In the genomic region with DNA sequence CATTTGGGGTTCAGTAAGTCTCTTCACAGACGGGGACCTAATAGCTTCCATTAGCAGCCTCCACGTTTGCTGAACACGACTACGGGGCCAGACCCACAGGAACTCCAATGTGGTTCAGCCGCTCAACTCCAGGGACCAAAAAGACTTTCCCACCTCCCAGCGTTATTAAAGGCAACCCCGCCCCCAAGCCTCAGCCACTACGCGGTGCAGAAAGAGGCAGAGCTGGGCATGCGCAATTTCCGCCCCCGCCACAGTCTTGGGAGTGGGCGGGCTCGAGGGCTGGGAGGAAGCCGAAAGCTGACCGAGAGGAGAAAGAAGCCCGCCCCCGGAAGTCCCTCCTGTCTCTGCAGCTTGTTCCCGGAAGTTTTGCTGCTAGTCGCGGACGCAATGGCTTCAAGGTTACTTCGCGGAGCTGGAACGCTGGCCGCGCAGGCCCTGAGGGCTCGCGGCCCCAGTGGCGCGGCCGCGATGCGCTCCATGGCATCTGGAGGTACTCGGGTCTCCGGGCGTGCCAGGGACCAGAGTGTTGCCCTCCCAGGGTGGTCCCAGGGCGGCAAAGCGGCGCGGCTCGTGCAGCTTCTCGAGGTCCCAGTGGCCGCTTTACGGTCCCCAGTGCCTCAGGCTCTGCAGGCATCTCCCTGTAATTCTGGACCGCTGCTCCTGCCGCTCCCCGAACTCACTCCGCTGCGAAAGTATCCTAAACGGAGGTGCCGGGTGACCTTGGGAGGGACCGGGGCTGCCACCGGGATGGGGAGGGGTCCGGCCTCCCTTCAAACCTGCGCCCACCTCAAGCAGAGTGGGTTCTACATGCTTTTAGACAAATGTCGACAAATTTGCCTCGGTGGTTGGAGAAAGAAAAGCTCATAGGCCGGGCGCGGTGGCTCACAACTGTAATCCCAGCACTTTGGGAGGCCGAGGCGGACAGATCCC, we compare ENCODE assay signal across 8 cellular contexts. TPM values are rescaled to one million over a fixed set of nuclear protein-coding genes. Genes with fewer than 3 reads are reported as not detected.
A peak's percentile ranks its signal among the peaks of the same experiment; 100 is the strongest.
DNase-seq lines count a peak whose midpoint lies in the region; ATAC-seq and TF ChIP-seq lines count a peak whose summit lies in the region.

A gene with protein sequence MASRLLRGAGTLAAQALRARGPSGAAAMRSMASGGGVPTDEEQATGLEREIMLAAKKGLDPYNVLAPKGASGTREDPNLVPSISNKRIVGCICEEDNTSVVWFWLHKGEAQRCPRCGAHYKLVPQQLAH (plus strand): TSS at position 363 of the 930 bp plus-strand sequence. CDS start 25 bp downstream, at position 388.

- peak within 1 kb of the TSS; percentile 65 to 100 (median 98) for H3K4me3 ChIP-seq in dorsolateral prefrontal cortex
- H3K4me3 ChIP-seq in right lobe of liver: peak within 1 kb of the TSS; percentile 97 to 98 (median 97)

- no peaks in the 10 kb centered on the region for H3K27me3 Mint-ChIP-seq in activated CD4-positive, alpha-beta memory T cell treated with anti-CD3 and anti-CD28 coated beads for 36 hours

- H3K9me3 Mint-ChIP-seq in activated CD4-positive, alpha-beta memory T cell treated with anti-CD3 and anti-CD28 coated beads for 36 hours: no peaks in the 10 kb centered on the region

- CTCF ChIA-PET in activated CD4-positive, alpha-beta memory T cell treated with anti-CD3 and anti-CD28 coated beads for 36 hours (lab: Charles Lee): interaction anchor here (0.9 to 4.5 kb wide), 6 partner anchors 18 to 1580 kb away, joined by 3 to 35 read pairs (median 22); a partner anchor contains a TSS

- H3K9me3 ChIP-seq in right lobe of liver: no peaks in the 10 kb centered on the region

- intact Hi-C loops in activated CD4-positive, alpha-beta memory T cell treated with anti-CD3 and anti-CD28 coated beads for 36 hours (cut with micrococcal nuclease): loop anchor here (1.0 to 5.0 kb wide), 3 partner anchors 18 to 101 kb away; a partner anchor contains a TSS
- intact Hi-C loops in dorsolateral prefrontal cortex (cut with DNase I) (loop anchor here (1.0 to 10.0 kb wide), 5 partner anchors 17 to 1581 kb away; a partner anchor contains a TSS), right lobe of liver (cut with DNase I) (no loop called here)

- peaks cover 21% of the 10 kb centered on the region for H3K4me1 Mint-ChIP-seq in activated CD4-positive, alpha-beta memory T cell treated with anti-CD3 and anti-CD28 coated beads for 36 hours (ENCODE audit: low read depth)

- peaks cover 0 to 22% (median 13%) of the 10 kb centered on the region in 4 donors for H3K36me3 ChIP-seq in right lobe of liver

- WGBS in right lobe of liver (ENCODE audit: insufficient coverage, low coverage, low lambda C conversion rate, missing lambda C conversion rate): 0% methylated on average over 12 of the region's 63 CpGs

- H3K4me3 Mint-ChIP-seq in activated CD4-positive, alpha-beta memory T cell treated with anti-CD3 and anti-CD28 coated beads for 36 hours: peak within 1 kb of the TSS; percentile 81

- H3K4me1 ChIP-seq in right lobe of liver: peaks cover 0 to 7% (median 0%) of the 10 kb centered on the region in 4 donors

- peak within 1 kb of the TSS; percentile 88 for H3K27ac Mint-ChIP-seq in activated CD4-positive, alpha-beta memory T cell treated with anti-CD3 and anti-CD28 coated beads for 36 hours

- H3K27ac ChIP-seq in dorsolateral prefrontal cortex (peak within 1 kb of the TSS; percentile 74 to 99 (median 95)), right lobe of liver (peak within 1 kb of the TSS; percentile 81 to 92 (median 84))

- ATAC-seq in GM19438 (IDR thresholded peaks at IDR 0.05; ENCODE audit: low read depth, unreplicated experiment) (peak; percentile 94), HG03575 (IDR thresholded peaks at IDR 0.05; ENCODE audit: extremely low read depth, insufficient number of reproducible peaks, low FRiP score, unreplicated experiment) (peak; percentile 60), right lobe of liver (peak; percentile 99)

- TF ChIP-seq POLR2A in right lobe of liver (IDR thresholded peaks at IDR 0.05): peak; percentile 89

- TF ChIP-seq CTCF in dorsolateral prefrontal cortex (IDR thresholded peaks at IDR 0.05 in 54 of 56, conservative IDR thresholded peaks at IDR 0.05 in 2 of 56; ENCODE audit: low read depth in 1 of 56, partially characterized antibody in 56 of 56) (peak in 50 of 56 donors; percentile 13 to 66 (median 39)), right lobe of liver (IDR thresholded peaks at IDR 0.05) (peak in 1 of 4 donors; percentile 8)

- H3K36me3 Mint-ChIP-seq in activated CD4-positive, alpha-beta memory T cell treated with anti-CD3 and anti-CD28 coated beads for 36 hours: peaks cover 24% of the 10 kb centered on the region

- DNase-seq in CD1c-positive myeloid dendritic cell (ENCODE audit: extremely low spot score): peak; percentile 100
- DNase-seq in NCI-H82 treated with DMSO at 0.1 percent for 48 hours (lab: John Stamatoyannopoulos, UW; ENCODE audit: unreplicated experiment): peak; percentile 97
- DNase-seq in activated CD4-positive, alpha-beta memory T cell treated with anti-CD3 and anti-CD28 coated beads for 36 hours: peak; percentile 100
- DNase-seq in dorsolateral prefrontal cortex: peak; percentile 98 to 100 (median 99)
- DNase-seq in right lobe of liver: peak; percentile 99
- peak; percentile 98 to 99 for DNase-seq in stimulated activated CD4-positive, alpha-beta T cell treated with anti-CD3 and anti-CD28 coated beads, Interleukin-4, amount 100 ng/mL, for 4 hours

- H3K27me3 ChIP-seq in dorsolateral prefrontal cortex: no peaks in the 10 kb centered on the region
- no peaks in the 10 kb centered on the region for H3K27me3 ChIP-seq in right lobe of liver

- POLR2A ChIA-PET in activated CD4-positive, alpha-beta memory T cell treated with anti-CD3 and anti-CD28 coated beads for 36 hours (lab: Charles Lee): interaction anchor here (0.6 to 8.3 kb wide), 11 partner anchors 11 to 73 kb away, joined by 3 to 191 read pairs (median 7); a partner anchor contains a TSS

RNA-seq across cellular contexts. Expression of the gene that starts here (rescaled TPM):
- 100 to 1,000 TPM; 215 to 217 TPM for total RNA-seq in activated CD4-positive, alpha-beta memory T cell treated with anti-CD3 and anti-CD28 coated beads for 36 hours
- total RNA-seq in dorsolateral prefrontal cortex (100 to 1,000 TPM; 245 to 509 (median 381) TPM), right lobe of liver (100 to 1,000 TPM; 153 to 318 (median 197) TPM)

Comparison
In these comparisons a context has a peak if more than half of its experiments do, and no peak if none do; other contexts are left out.
1. Peak in every context shown above with its lines: DNase-seq, ATAC-seq, H3K4me3 ChIP-seq and H3K27ac ChIP-seq.
2. intact Hi-C loops: an anchor here in activated CD4-positive, alpha-beta memory T cell treated with anti-CD3 and anti-CD28 coated beads for 36 hours (1.0 to 5.0 kb wide) and dorsolateral prefrontal cortex (1.0 to 10.0 kb wide); none called in right lobe of liver.